1 cellular context compared by ENCODE assay signal in genomic region chr6:145733770-145734169, GRCh38.
TF ChIP-seq lines count a peak whose summit lies in the region.

No MANE protein-coding gene starts in this region.

TF ChIP-seq in HepG2, 621 proteins besides CTCF, POLR2A, EP300 and RAD21 (continued from another document):
- TF ChIP-seq ZNF414 (CRISPR knock-in tag; IDR thresholded peaks at IDR 0.05) (0 out of 2 replicates have a peak, but pooled peaks have one; percentile 4), RERE (CRISPR knock-in tag; IDR thresholded peaks at IDR 0.05; ENCODE audit: low read depth) (no peak), ATRX (CRISPR knock-in tag; IDR thresholded peaks at IDR 0.05; ENCODE audit: borderline replicate concordance) (no peak)
TF ChIP-seq in HepG2: peak in this region for 1.
